1 cellular context compared by ENCODE assay signal in the genomic region with DNA sequence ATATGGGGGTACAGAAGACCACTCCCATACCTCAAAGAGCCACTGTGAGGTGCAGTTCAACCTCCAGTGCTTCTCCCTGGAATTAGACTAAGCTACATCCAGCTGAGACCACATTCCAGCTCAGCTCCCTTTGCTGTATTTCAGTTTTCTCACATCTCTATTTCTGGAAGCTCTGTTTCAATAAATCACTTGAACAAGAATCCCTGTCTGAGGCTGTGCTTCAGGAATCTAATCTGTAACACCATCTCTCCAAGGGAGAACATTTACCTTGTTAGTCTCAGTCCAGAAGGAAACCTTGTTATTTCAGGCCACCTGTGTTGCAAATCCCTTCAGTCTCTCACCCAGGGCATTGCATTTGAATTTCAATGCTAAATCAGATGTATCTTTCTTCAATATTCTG.
TF ChIP-seq lines count a peak whose summit lies in the region.

No MANE protein-coding gene starts in this region.

TF ChIP-seq in A549, 52 proteins besides CTCF, POLR2A, EP300 and RAD21 (continued from another document):
- TF ChIP-seq, protein P1, sequence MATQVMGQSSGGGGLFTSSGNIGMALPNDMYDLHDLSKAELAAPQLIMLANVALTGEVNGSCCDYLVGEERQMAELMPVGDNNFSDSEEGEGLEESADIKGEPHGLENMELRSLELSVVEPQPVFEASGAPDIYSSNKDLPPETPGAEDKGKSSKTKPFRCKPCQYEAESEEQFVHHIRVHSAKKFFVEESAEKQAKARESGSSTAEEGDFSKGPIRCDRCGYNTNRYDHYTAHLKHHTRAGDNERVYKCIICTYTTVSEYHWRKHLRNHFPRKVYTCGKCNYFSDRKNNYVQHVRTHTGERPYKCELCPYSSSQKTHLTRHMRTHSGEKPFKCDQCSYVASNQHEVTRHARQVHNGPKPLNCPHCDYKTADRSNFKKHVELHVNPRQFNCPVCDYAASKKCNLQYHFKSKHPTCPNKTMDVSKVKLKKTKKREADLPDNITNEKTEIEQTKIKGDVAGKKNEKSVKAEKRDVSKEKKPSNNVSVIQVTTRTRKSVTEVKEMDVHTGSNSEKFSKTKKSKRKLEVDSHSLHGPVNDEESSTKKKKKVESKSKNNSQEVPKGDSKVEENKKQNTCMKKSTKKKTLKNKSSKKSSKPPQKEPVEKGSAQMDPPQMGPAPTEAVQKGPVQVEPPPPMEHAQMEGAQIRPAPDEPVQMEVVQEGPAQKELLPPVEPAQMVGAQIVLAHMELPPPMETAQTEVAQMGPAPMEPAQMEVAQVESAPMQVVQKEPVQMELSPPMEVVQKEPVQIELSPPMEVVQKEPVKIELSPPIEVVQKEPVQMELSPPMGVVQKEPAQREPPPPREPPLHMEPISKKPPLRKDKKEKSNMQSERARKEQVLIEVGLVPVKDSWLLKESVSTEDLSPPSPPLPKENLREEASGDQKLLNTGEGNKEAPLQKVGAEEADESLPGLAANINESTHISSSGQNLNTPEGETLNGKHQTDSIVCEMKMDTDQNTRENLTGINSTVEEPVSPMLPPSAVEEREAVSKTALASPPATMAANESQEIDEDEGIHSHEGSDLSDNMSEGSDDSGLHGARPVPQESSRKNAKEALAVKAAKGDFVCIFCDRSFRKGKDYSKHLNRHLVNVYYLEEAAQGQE (IDR thresholded peaks at IDR 0.05), result no peak
- no peak for TF ChIP-seq CBX8 (IDR thresholded peaks at IDR 0.05)
- no peak for TF ChIP-seq RNF2 (IDR thresholded peaks at IDR 0.05; ENCODE audit: borderline replicate concordance, low read depth)
- TF ChIP-seq CEBPB (IDR thresholded peaks at IDR 0.05), result no peak
- no peak for TF ChIP-seq EHF (CRISPR knock-in tag; IDR thresholded peaks at IDR 0.05)
- TF ChIP-seq, protein P2, sequence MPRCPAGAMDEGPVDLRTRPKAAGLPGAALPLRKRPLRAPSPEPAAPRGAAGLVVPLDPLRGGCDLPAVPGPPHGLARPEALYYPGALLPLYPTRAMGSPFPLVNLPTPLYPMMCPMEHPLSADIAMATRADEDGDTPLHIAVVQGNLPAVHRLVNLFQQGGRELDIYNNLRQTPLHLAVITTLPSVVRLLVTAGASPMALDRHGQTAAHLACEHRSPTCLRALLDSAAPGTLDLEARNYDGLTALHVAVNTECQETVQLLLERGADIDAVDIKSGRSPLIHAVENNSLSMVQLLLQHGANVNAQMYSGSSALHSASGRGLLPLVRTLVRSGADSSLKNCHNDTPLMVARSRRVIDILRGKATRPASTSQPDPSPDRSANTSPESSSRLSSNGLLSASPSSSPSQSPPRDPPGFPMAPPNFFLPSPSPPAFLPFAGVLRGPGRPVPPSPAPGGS (IDR thresholded peaks at IDR 0.05), result no peak
- no peak for TF ChIP-seq NFE2L2 (conservative IDR thresholded peaks at IDR 0.05; ENCODE audit: low read length)
- TF ChIP-seq SREBF2 (IDR thresholded peaks at IDR 0.05), result no peak
- TF ChIP-seq ZC3H11A (IDR thresholded peaks at IDR 0.05), result no peak
- TF ChIP-seq HOXB13 (CRISPR knock-in tag; IDR thresholded peaks at IDR 0.05; ENCODE audit: low read depth), result no peak
- no peak for TF ChIP-seq HOXA7 (CRISPR knock-in tag; IDR thresholded peaks at IDR 0.05)
